Comparison of ENCODE assay signal across 12 cellular contexts in the genomic region with DNA sequence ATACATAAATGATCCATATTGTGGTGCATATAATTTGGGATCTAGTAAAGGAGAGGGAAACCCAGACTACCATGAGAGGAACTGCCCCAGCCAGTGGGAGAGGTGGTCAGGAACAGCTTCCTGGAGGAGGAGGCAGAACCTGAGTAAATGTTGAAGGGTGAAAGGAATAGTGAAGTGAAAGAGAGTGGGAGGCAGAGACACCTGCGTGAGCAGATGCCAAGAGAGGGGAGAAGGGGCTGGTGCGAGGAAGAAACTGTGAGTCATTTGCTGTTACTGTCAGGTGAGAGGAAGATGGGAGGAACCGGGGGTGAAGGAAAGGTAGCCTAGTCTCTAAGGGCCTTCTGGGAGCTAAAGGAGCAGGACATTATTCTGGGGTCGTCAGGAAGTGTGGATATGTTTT.
"Had no signal": no experiment of that assay in that cellular context is flagged by ENCODE, and none has a peak within 500 bp of the region (broad histone marks: within the 10 kb centered on the region; RNA-seq: fewer than 3 reads in every experiment).

No MANE protein-coding gene starts in this region.

- H3K4me1 ChIP-seq: adrenal gland, colonic mucosa, gastroesophageal sphincter, left ventricle myocardium inferior had no signal

- H3K9me3 ChIP-seq: adrenal gland, colonic mucosa, gastroesophageal sphincter, left ventricle myocardium inferior, thoracic aorta had no signal

- H3K4me3 ChIP-seq: adrenal gland, colonic mucosa, gastroesophageal sphincter, left ventricle myocardium inferior, thoracic aorta had no signal

- H3K27ac ChIP-seq: adrenal gland, colonic mucosa, gastroesophageal sphincter, left ventricle myocardium inferior, thoracic aorta had no signal

- H3K36me3 ChIP-seq: adrenal gland, colonic mucosa, gastroesophageal sphincter, left ventricle myocardium inferior, thoracic aorta had no signal

- DNase-seq: activated CD4-positive, alpha-beta T cell treated with anti-CD3 and anti-CD28 coated beads for 1 hour; activated CD4-positive, alpha-beta T cell treated with anti-CD3 and anti-CD28 coated beads, Interleukin-2, amount 50 U/mL, for 48 hours; activated naive CD4-positive, alpha-beta T cell treated with anti-CD3 and anti-CD28 coated beads for 36 hours; colonic mucosa; effector CD4-positive, alpha-beta T cell; kidney; left ventricle myocardium inferior; stimulated activated CD4-positive, alpha-beta T cell treated with anti-CD3 and anti-CD28 coated beads, Interleukin-2, amount 100 ng/mL, for 48 hours had no signal

- ATAC-seq: gastroesophageal sphincter; natural killer cell treated with Interleukin-12 subunit alpha and Interleukin-12 subunit beta and Interleukin-15 and Interleukin-18, amount 100 ng/mL, for 72 hours had no signal

- H3K27me3 ChIP-seq: adrenal gland, colonic mucosa had no signal
